Comparison of ENCODE assay signal across 11 cellular contexts in genomic region chr3:82378370-82378769, GRCh38.
"Had no signal": no experiment of that assay in that cellular context is flagged by ENCODE, and none has a peak within 500 bp of the region (broad histone marks: within the 10 kb centered on the region; RNA-seq: fewer than 3 reads in every experiment).

No MANE protein-coding gene starts in this region.

- H3K4me2 ChIP-seq: GM23338 had no signal

- H3K27ac ChIP-seq: GM23248 had no signal

- FAIRE-seq: H1, H54 had no signal

- H3K36me3 ChIP-seq: HAP-1 had no signal

- H3K9ac ChIP-seq: GM23248 had no signal

- H2AFZ ChIP-seq: GM23248, GM23338 had no signal

- ATAC-seq: GM23338, HCT116 had no signal

- DNase-seq: GM23248, GOT3, H7, H9, HCEC 1CT, HFFc6 had no signal

- H3K4me3 ChIP-seq: GM23248, GM23338, HAP-1 had no signal

- H3K4me1 ChIP-seq: HAP-1 had no signal
